ENCODE assay signal across 8 cellular contexts in genomic region chr19:53538378-53539109, GRCh38. TPM values are rescaled to one million over a fixed set of nuclear protein-coding genes. Genes with fewer than 3 reads are reported as not detected.
A peak's percentile ranks its signal among the peaks of the same experiment; 100 is the strongest.
DNase-seq lines count a peak whose midpoint lies in the region; ATAC-seq and TF ChIP-seq lines count a peak whose summit lies in the region.

No MANE protein-coding gene starts in this region.

- no peak for TF ChIP-seq POLR2A in sigmoid colon (IDR thresholded peaks at IDR 0.05)

- no peak for DNase-seq in BE2C
- DNase-seq in activated CD4-positive, alpha-beta memory T cell treated with anti-CD3 and anti-CD28 coated beads for 36 hours, result peak; percentile 29
- peak in 1 of 2 donors; percentile 22 for DNase-seq in heart right ventricle
- no peak for DNase-seq in sigmoid colon
- no peak for DNase-seq in activated CD4-positive, CD25-positive, alpha-beta regulatory T cell (lab: John Stamatoyannopoulos, UW)
- no peak for DNase-seq in CD1c-positive myeloid dendritic cell (ENCODE audit: extremely low spot score)
- no peak for DNase-seq in COLO668 (lab: John Stamatoyannopoulos, UW; ENCODE audit: unreplicated experiment)

- H3K36me3 Mint-ChIP-seq in activated CD4-positive, alpha-beta memory T cell treated with anti-CD3 and anti-CD28 coated beads for 36 hours, result peaks cover 49% of the 10 kb centered on the region

- peaks cover 31% of the 10 kb centered on the region for H3K4me1 Mint-ChIP-seq in activated CD4-positive, alpha-beta memory T cell treated with anti-CD3 and anti-CD28 coated beads for 36 hours (ENCODE audit: low read depth)

- H3K4me1 ChIP-seq in BE2C (no peaks in the 10 kb centered on the region), heart right ventricle (peaks cover 0 to 14% (median 0%) of the 10 kb centered on the region in 9 donors), sigmoid colon (peaks cover 0 to 9% (median 2%) of the 10 kb centered on the region in 4 donors)

- CTCF ChIA-PET in activated CD4-positive, alpha-beta memory T cell treated with anti-CD3 and anti-CD28 coated beads for 36 hours (lab: Charles Lee), result no interaction called here

- H3K27me3 ChIP-seq in BE2C (no peaks in the 10 kb centered on the region), heart right ventricle (no peaks in the 10 kb centered on the region), sigmoid colon (no peaks in the 10 kb centered on the region)

- H3K27ac Mint-ChIP-seq in activated CD4-positive, alpha-beta memory T cell treated with anti-CD3 and anti-CD28 coated beads for 36 hours, result peak overlapping the region; percentile 98

- intact Hi-C loops in activated CD4-positive, alpha-beta memory T cell treated with anti-CD3 and anti-CD28 coated beads for 36 hours (cut with micrococcal nuclease), result loop anchor here (1.0 kb wide), 1 partner anchor 15 kb away; no protein-coding TSS in a partner anchor
- intact Hi-C loops in heart right ventricle (cut with DNase I), result no loop called here
- intact Hi-C loops in sigmoid colon (cut with DNase I), result no loop called here

- ATAC-seq in HG02678 (IDR thresholded peaks at IDR 0.05; ENCODE audit: unreplicated experiment), result peak; percentile 12
- ATAC-seq in heart right ventricle, result peak; percentile 4 to 63 (median 26)

- peaks cover 5% of the 10 kb centered on the region; the same call in 1 of the 2 replicates for H3K36me3 ChIP-seq in BE2C
- peaks cover 0 to 36% (median 0%) of the 10 kb centered on the region in 9 donors for H3K36me3 ChIP-seq in heart right ventricle
- peaks cover 0 to 14% (median 0%) of the 10 kb centered on the region in 4 donors for H3K36me3 ChIP-seq in sigmoid colon

- H3K9me3 Mint-ChIP-seq in activated CD4-positive, alpha-beta memory T cell treated with anti-CD3 and anti-CD28 coated beads for 36 hours, result peaks cover under 1% of the 10 kb centered on the region

- H3K4me3 ChIP-seq in BE2C (ENCODE audit: low read depth, low read length) (peak overlapping the region; percentile 72), heart right ventricle (peak overlapping the region; percentile 33 to 80 (median 72)), sigmoid colon (peak overlapping the region; percentile 64 to 74 (median 69))

- TF ChIP-seq EP300 in sigmoid colon (IDR thresholded peaks at IDR 0.05), result no peak

- H3K27me3 Mint-ChIP-seq in activated CD4-positive, alpha-beta memory T cell treated with anti-CD3 and anti-CD28 coated beads for 36 hours, result peaks cover 4% of the 10 kb centered on the region

- peak overlapping the region; percentile 96 for H3K4me3 Mint-ChIP-seq in activated CD4-positive, alpha-beta memory T cell treated with anti-CD3 and anti-CD28 coated beads for 36 hours

- TF ChIP-seq CTCF in BE2C (IDR thresholded peaks at IDR 0.05; ENCODE audit: low read depth, low read length), result no peak
- TF ChIP-seq CTCF in heart right ventricle (IDR thresholded peaks at IDR 0.05), result no peak
- no peak for TF ChIP-seq CTCF in sigmoid colon (IDR thresholded peaks at IDR 0.05)

- H3K9me3 ChIP-seq in BE2C (no peaks in the 10 kb centered on the region), heart right ventricle (no peaks in the 10 kb centered on the region), sigmoid colon (no peaks in the 10 kb centered on the region)

- WGBS in heart right ventricle, 2 donors, result 49 to 68% methylated on average over 36 of the region's 36 CpGs
- WGBS in sigmoid colon, 2 donors, result 52 to 60% methylated on average over 36 of the region's 36 CpGs

- POLR2A ChIA-PET in activated CD4-positive, alpha-beta memory T cell treated with anti-CD3 and anti-CD28 coated beads for 36 hours (lab: Charles Lee), result interaction anchor here (0.8 kb wide), 1 partner anchor 18 kb away, joined by 3 read pairs; no protein-coding TSS in a partner anchor

- H3K27ac ChIP-seq in heart right ventricle (peak overlapping the region; percentile 62 to 90 (median 86)), sigmoid colon (peak overlapping the region; percentile 84 to 90 (median 88))

RNA-seq across cellular contexts. Expression of gene ZNF331, which starts 0.6 kb away (rescaled TPM):
- 21.5 TPM for polyA plus RNA-seq in BE2C (2012; ENCODE audit: insufficient read depth, insufficient read length, low read depth)
- 10 to 100 TPM; 20.8 to 23.1 TPM for total RNA-seq in activated CD4-positive, alpha-beta memory T cell treated with anti-CD3 and anti-CD28 coated beads for 36 hours
- total RNA-seq in heart right ventricle (10 to 100 TPM; 10.4 to 21.9 (median 14.4) TPM), sigmoid colon (10 to 100 TPM; 16.8 to 26.8 (median 21.4) TPM)
- polyA plus RNA-seq in heart right ventricle (10 to 100 TPM in 1 of 2 donors, 1 to 10 TPM in 1; 5.1 to 19.9 TPM), sigmoid colon (1 to 10 TPM; 3.6 to 6.9 (median 4.2) TPM)
